Comparison of ENCODE assay signal across 8 cellular contexts in the genomic region with DNA sequence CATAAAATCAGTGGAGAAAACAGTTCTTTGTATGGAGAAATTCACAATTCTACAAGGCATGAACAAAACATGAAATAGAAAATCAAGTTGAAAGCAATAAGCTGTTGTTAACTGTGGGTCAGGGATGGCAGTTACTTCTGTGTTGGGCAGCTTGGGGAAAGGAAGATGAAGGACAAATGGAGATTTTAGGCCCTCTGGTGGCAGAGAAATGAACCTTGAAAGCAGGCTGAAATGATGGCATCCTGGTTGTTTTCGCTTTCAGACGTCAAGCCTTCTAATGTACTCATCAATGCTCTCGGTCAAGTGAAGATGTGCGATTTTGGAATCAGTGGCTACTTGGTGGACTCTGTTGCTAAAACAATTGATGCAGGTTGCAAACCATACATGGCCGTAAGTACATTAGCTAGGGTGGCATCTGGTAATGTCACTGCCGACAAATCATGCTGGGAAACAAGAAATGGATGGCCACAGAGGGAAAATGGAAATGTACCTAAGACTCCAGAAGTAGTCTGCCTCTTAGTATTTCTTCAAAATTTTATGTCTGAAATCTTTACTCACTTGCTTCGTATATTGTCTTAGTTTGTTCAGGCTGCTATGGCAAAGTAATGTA.
DNase-seq lines count a peak whose midpoint lies in the region; ATAC-seq and TF ChIP-seq lines count a peak whose summit lies in the region.

No MANE protein-coding gene starts in this region.

- H3K27ac ChIP-seq in neuronal stem cell (replicated peaks; ENCODE audit: low read length): no peak overlapping the region

- H3K79me1 ChIP-seq in neuronal stem cell (ENCODE audit: low read depth, low read length): no peaks in the 10 kb centered on the region

- no peak overlapping the region for H3K18ac ChIP-seq in neuronal stem cell (ENCODE audit: low read length)

- H2BK120ac ChIP-seq in neuronal stem cell (ENCODE audit: low read depth, low read length): no peak overlapping the region

- no peak overlapping the region for H2BK15ac ChIP-seq in neuronal stem cell (ENCODE audit: low read length)

- H2BK12ac ChIP-seq in neuronal stem cell (ENCODE audit: low read length): no peak overlapping the region

- H4K8ac ChIP-seq in neuronal stem cell (ENCODE audit: low read depth, low read length): no peak overlapping the region

- no peak overlapping the region for H3K14ac ChIP-seq in neuronal stem cell (ENCODE audit: low read length)

- TF ChIP-seq CTCF in LNCaP clone FGC (IDR thresholded peaks at IDR 0.05; ENCODE audit: control insufficient read depth, extremely low read depth, insufficient read depth) (peak; percentile 84), fibroblast of pulmonary artery (IDR thresholded peaks at IDR 0.05; ENCODE audit: low read length, missing control alignments) (peak; percentile 76)

- H3K36me3 ChIP-seq in neuronal stem cell (replicated peaks in 1 of 2; ENCODE audit: control insufficient read depth in 2 of 2, insufficient read depth in 2 of 2, low read length in 2 of 2): peaks cover 29 to 88% of the 10 kb centered on the region in 2 donors

- no peak overlapping the region for H2AFZ ChIP-seq in neuronal stem cell (ENCODE audit: low read length)

- no peaks in the 10 kb centered on the region for H3K27me3 ChIP-seq in neuronal stem cell (ENCODE audit: control insufficient read depth in 3 of 3, insufficient read depth in 3 of 3, low read depth in 1 of 3, low read length in 3 of 3)

- no peaks in the 10 kb centered on the region for H3K4me1 ChIP-seq in neuronal stem cell (ENCODE audit: control insufficient read depth in 2 of 2, insufficient read depth in 1 of 2, low read depth in 1 of 2, low read length in 2 of 2)

- H3K4me2 ChIP-seq in neuronal stem cell (ENCODE audit: insufficient read depth, low read length, poor library complexity, severe bottlenecking): no peak overlapping the region

- H3K4me3 ChIP-seq in LNCaP clone FGC (ENCODE audit: low read depth, low read length) (no peak overlapping the region), fibroblast of pulmonary artery (replicated peaks; ENCODE audit: low read depth, low read length) (no peak overlapping the region), neuronal stem cell (ENCODE audit: low read length in 2 of 2) (no peak overlapping the region)

- no peak overlapping the region for H2AK5ac ChIP-seq in neuronal stem cell (ENCODE audit: low read depth, low read length)

- no peak overlapping the region for H4K91ac ChIP-seq in neuronal stem cell (ENCODE audit: low read depth, low read length, poor library complexity)

- no peak overlapping the region for H3K23ac ChIP-seq in neuronal stem cell (ENCODE audit: low read depth, low read length, poor library complexity)

- peak; percentile 75 for ATAC-seq in GM21786 (IDR thresholded peaks at IDR 0.05; ENCODE audit: unreplicated experiment)

- no peak overlapping the region for H3K4ac ChIP-seq in neuronal stem cell (ENCODE audit: low read length)

- peaks cover 0 to 21% of the 10 kb centered on the region in 2 donors for H3K9me3 ChIP-seq in neuronal stem cell (replicated peaks in 1 of 2; ENCODE audit: control insufficient read depth in 2 of 2, insufficient read depth in 1 of 2, low read depth in 1 of 2, low read length in 2 of 2)

- H3K9ac ChIP-seq in neuronal stem cell (ENCODE audit: low read depth, low read length, poor library complexity): no peak overlapping the region

- DNase-seq in NK-92 treated with Interleukin-12 subunit alpha and Interleukin-12 subunit beta, amount 100 ng/mL, for 24 hours (lab: John Stamatoyannopoulos, UW): peak; percentile 12
- DNase-seq in NK-92 (lab: John Stamatoyannopoulos, UW; ENCODE audit: unreplicated experiment): no peak
- DNase-seq in LNCaP clone FGC (ENCODE audit: low read depth): no peak
- DNase-seq in SHP77 (lab: John Stamatoyannopoulos, UW): peak; percentile 40 to 51
- DNase-seq in fibroblast of pulmonary artery (ENCODE audit: low read depth): peak; percentile 74
- peak; percentile 20 for DNase-seq in neuronal stem cell (ENCODE audit: low spot score)
- no peak for DNase-seq in stimulated activated CD4-positive, alpha-beta T cell treated with anti-CD3 and anti-CD28 coated beads, Interleukin-2, amount 100 ng/mL, for 24 hours

- H2BK5ac ChIP-seq in neuronal stem cell (ENCODE audit: low read length): no peak overlapping the region

- no CpG with 5 or more reads among the region's 7 CpGs for WGBS in neuronal stem cell (ENCODE audit: extremely low coverage in 2 of 2, insufficient read length in 2 of 2, insufficient replicate concordance in 1 of 2), 2 donors

Comparison
In these comparisons a context has a peak if more than half of its experiments do, and no peak if none do; other contexts are left out.
1. DNase-seq: peak in NK-92 treated with Interleukin-12 subunit alpha and Interleukin-12 subunit beta, amount 100 ng/mL, for 24 hours (single experiment), SHP77 (2 of 2), fibroblast of pulmonary artery (single experiment) and neuronal stem cell (single experiment); none in NK-92 (single experiment), LNCaP clone FGC (single experiment) and stimulated activated CD4-positive, alpha-beta T cell treated with anti-CD3 and anti-CD28 coated beads, Interleukin-2, amount 100 ng/mL, for 24 hours (0 of 2).